ENCODE assay signal across 8 cellular contexts in genomic region chr19:57477191-57478008, GRCh38. TPM values are rescaled to one million over a fixed set of nuclear protein-coding genes. Genes with fewer than 3 reads are reported as not detected.
DNase-seq lines count a peak whose midpoint lies in the region; TF ChIP-seq lines count a peak whose summit lies in the region.

Gene ZNF772, minus strand, starts transcription at chr19:57477566. Its CDS starts 257 bp downstream, at chr19:57477309.

- no peaks in the 10 kb centered on the region for H3K9me2 ChIP-seq in GM23248 (ENCODE audit: insufficient read depth)

- H3K4me1 ChIP-seq in GM23248 (ENCODE audit: insufficient read depth) (peaks cover 8% of the 10 kb centered on the region; the same call in 1 of the 2 replicates), SJSA1 (replicated peaks) (0 out of 2 replicates have a peak, but pooled peaks cover 3% of the 10 kb centered on the region), neutrophil (ENCODE audit: control insufficient read depth in 1 of 2, insufficient read depth in 1 of 2, low read depth in 1 of 2, low read length in 1 of 2) (peaks cover 10 to 13% of the 10 kb centered on the region in 2 experiments)

- peaks cover 21% of the 10 kb centered on the region for H3K4me1 Mint-ChIP-seq in activated naive CD4-positive, alpha-beta T cell treated with anti-CD3 and anti-CD28 coated beads for 36 hours (ENCODE audit: low read depth)

- H3K9ac ChIP-seq in GM23248 = peak within 1 kb of the TSS; percentile 88

- peak within 1 kb of the TSS; percentile 82 for H3K27ac Mint-ChIP-seq in activated naive CD4-positive, alpha-beta T cell treated with anti-CD3 and anti-CD28 coated beads for 36 hours

- peaks cover 53% of the 10 kb centered on the region for H3K36me3 Mint-ChIP-seq in activated naive CD4-positive, alpha-beta T cell treated with anti-CD3 and anti-CD28 coated beads for 36 hours (ENCODE audit: low read depth)

- peak within 1 kb of the TSS; percentile 83 for H3K4me3 Mint-ChIP-seq in activated naive CD4-positive, alpha-beta T cell treated with anti-CD3 and anti-CD28 coated beads for 36 hours

- H3K4me2 ChIP-seq in GM23248 (ENCODE audit: unreplicated experiment) = peak within 1 kb of the TSS; percentile 77

- peaks cover 56% of the 10 kb centered on the region for H3K9me3 Mint-ChIP-seq in activated naive CD4-positive, alpha-beta T cell treated with anti-CD3 and anti-CD28 coated beads for 36 hours

- H2AFZ ChIP-seq in GM23248 = peak within 1 kb of the TSS; percentile 100

- peak; percentile 9 for TF ChIP-seq CTCF in neutrophil (IDR thresholded peaks at IDR 0.05)
- no peak for TF ChIP-seq CTCF in subcutaneous adipose tissue (IDR thresholded peaks at IDR 0.05; ENCODE audit: low read depth)

- H3K79me2 ChIP-seq in GM23248 (ENCODE audit: insufficient read depth) = peaks cover 49% of the 10 kb centered on the region

- H3K27ac ChIP-seq in GM23248 (peak within 1 kb of the TSS; percentile 43; the same call in 1 of the 2 replicates), SJSA1 (no peak within 1 kb of the TSS), neutrophil (peak within 1 kb of the TSS; percentile 58)

- H3K36me3 ChIP-seq in GM23248 (ENCODE audit: low read depth) (peaks cover 30% of the 10 kb centered on the region), SJSA1 (peaks cover 42% of the 10 kb centered on the region), neutrophil (no peaks in the 10 kb centered on the region)

- H4K20me1 ChIP-seq in GM23248 (ENCODE audit: insufficient read depth) = no peaks in the 10 kb centered on the region

- CTCF ChIA-PET in activated naive CD4-positive, alpha-beta T cell treated with anti-CD3 and anti-CD28 coated beads for 36 hours (lab: Charles Lee) = interaction anchor here (1.2 kb wide), 1 partner anchor 71 kb away, joined by 3 read pairs; no protein-coding TSS in a partner anchor

- DNase-seq in ELF-1 (ENCODE audit: low read depth, low spot score) = peak; percentile 96
- peak; percentile 99 for DNase-seq in GM23248
- peak; percentile 94 for DNase-seq in LHCN-M2 (ENCODE audit: low read depth)
- peak; percentile 68 to 86 for DNase-seq in SJSA1 (ENCODE audit: low read depth in 1 of 2, low spot score in 2 of 2)
- DNase-seq in activated naive CD4-positive, alpha-beta T cell treated with anti-CD3 and anti-CD28 coated beads for 36 hours = peak; percentile 93
- peak; percentile 94 for DNase-seq in germinal center (ENCODE audit: low spot score)

- in situ Hi-C loops in GM23248 (cut with MboI) = no loop called here

- intact Hi-C loops in activated naive CD4-positive, alpha-beta T cell treated with anti-CD3 and anti-CD28 coated beads for 36 hours (cut with micrococcal nuclease) = loop anchor here (1.0 to 10.0 kb wide), 10 partner anchors 10 to 1075 kb away; partner anchors contain the start of genes ERVK3-1, ZNF17, ZNF211 and ZNF329

- H3K4me3 ChIP-seq in GM23248 = peak within 1 kb of the TSS; percentile 91
- peak within 1 kb of the TSS; percentile 50 for H3K4me3 ChIP-seq in SJSA1
- H3K4me3 ChIP-seq in neutrophil (ENCODE audit: low read depth in 1 of 2, low read length in 1 of 2) = peak within 1 kb of the TSS; percentile 67 to 72

- H3K27me3 Mint-ChIP-seq in activated naive CD4-positive, alpha-beta T cell treated with anti-CD3 and anti-CD28 coated beads for 36 hours (ENCODE audit: low read depth) = no peaks in the 10 kb centered on the region

- H3F3A ChIP-seq in GM23248 (ENCODE audit: insufficient read depth) = peaks cover 9% of the 10 kb centered on the region; the same call in 1 of the 2 replicates

- no peaks in the 10 kb centered on the region for H3K27me3 ChIP-seq in GM23248 (replicated peaks; ENCODE audit: insufficient read depth)
- H3K27me3 ChIP-seq in SJSA1 (replicated peaks) = no peaks in the 10 kb centered on the region
- no peaks in the 10 kb centered on the region for H3K27me3 ChIP-seq in neutrophil

- no peaks in the 10 kb centered on the region for H3K9me3 ChIP-seq in GM23248 (ENCODE audit: low read depth)
- H3K9me3 ChIP-seq in SJSA1 (replicated peaks) = peaks cover 36% of the 10 kb centered on the region
- peaks cover 43% of the 10 kb centered on the region for H3K9me3 ChIP-seq in neutrophil

- WGBS in GM23248 (ENCODE audit: low coverage in 1 of 2, low lambda C conversion rate in 2 of 2, missing lambda C conversion rate in 2 of 2), 2 experiments = 6 to 7% methylated on average over 38 of the region's 38 CpGs

RNA-seq across cellular contexts. Expression of gene ZNF772, which starts in this region (rescaled TPM):
- total RNA-seq in GM23248 (2014; rRNA removed; shearing (Covaris generic)) = 13.6 and 13.7 TPM in 2 replicates
- polyA plus RNA-seq in GM23248 (2016; fragmentation: Nextera tagmentation; extraction: Ambion mirVana) = 4.1 and 5.8 TPM in 2 replicates
- total RNA-seq in LHCN-M2 (2014; rRNA removed) (11.1 and 17.9 TPM in 2 replicates), subcutaneous adipose tissue (10 to 100 TPM in 3 of 4 donors, 1 to 10 TPM in 1; 6.2 to 18.6 (median 11.5) TPM)
- 3.0 TPM for polyA plus RNA-seq in LHCN-M2 (2012)
- 4.1 and 7.5 TPM in 2 replicates for total RNA-seq in SJSA1 (2014; rRNA removed; shearing (Covaris generic))
- 1 to 10 TPM; 6.0 to 8.3 TPM for total RNA-seq in activated naive CD4-positive, alpha-beta T cell treated with anti-CD3 and anti-CD28 coated beads for 36 hours
